In genomic region chr2:80326214-80326613, GRCh38 we compare ENCODE assay signal across 9 cellular contexts. TPM values are rescaled to one million over a fixed set of nuclear protein-coding genes. Genes with fewer than 3 reads are reported as not detected.
A peak's percentile ranks its signal among the peaks of the same experiment; 100 is the strongest.
DNase-seq lines count a peak whose midpoint lies in the region; ATAC-seq and TF ChIP-seq lines count a peak whose summit lies in the region.
"Had no signal": no experiment of that assay in that cellular context is flagged by ENCODE, and none has a peak within 500 bp of the region (broad histone marks: within the 10 kb centered on the region; RNA-seq: fewer than 3 reads in every experiment).

No MANE protein-coding gene starts in this region.

- no peaks in the 10 kb centered on the region; the same call in 1 of the 2 replicates for H3K36me3 ChIP-seq in Caco-2 (ENCODE audit: control insufficient read depth, insufficient read depth, low read length)
- H3K36me3 ChIP-seq in WERI-Rb-1: no peaks in the 10 kb centered on the region
- no peaks in the 10 kb centered on the region for H3K36me3 ChIP-seq in kidney epithelial cell (ENCODE audit: control insufficient read depth, insufficient read depth, low read length)
- H3K36me3 ChIP-seq in tibial artery: no peaks in the 10 kb centered on the region
- H3K36me3 ChIP-seq in adrenal gland (replicated peaks in 1 of 2): no peaks in the 10 kb centered on the region

- H3K9me3 ChIP-seq in Caco-2: no peaks in the 10 kb centered on the region
- H3K9me3 ChIP-seq in WERI-Rb-1 (ENCODE audit: severe bottlenecking): no peaks in the 10 kb centered on the region
- H3K9me3 ChIP-seq in tibial artery: no peaks in the 10 kb centered on the region
- H3K9me3 ChIP-seq in adrenal gland (replicated peaks in 1 of 3): no peaks in the 10 kb centered on the region

- peaks cover 1% of the 10 kb centered on the region for H3K27me3 Mint-ChIP-seq in Caco-2 (ENCODE audit: insufficient read depth, unreplicated experiment)

- intact Hi-C loops in Caco-2 (cut with micrococcal nuclease; ENCODE audit: unreplicated experiment) (loop anchor here (1.0 kb wide), 1 partner anchor 173 kb away; no protein-coding TSS in a partner anchor), tibial artery (cut with DNase I; ENCODE audit: low total_unique reads) (no loop called here), adrenal gland (cut with DNase I) (no loop called here)

- no peak overlapping the region for H3K27ac Mint-ChIP-seq in Caco-2 (ENCODE audit: unreplicated experiment)

- TF ChIP-seq CTCF in Caco-2 (IDR thresholded peaks at IDR 0.05; ENCODE audit: insufficient read depth in 1 of 2, low read depth in 1 of 2, low read length in 1 of 2, severe bottlenecking in 1 of 2, unreplicated experiment in 1 of 2) (peak; percentile 20 to 38), WERI-Rb-1 (IDR thresholded peaks at IDR 0.05; ENCODE audit: low read depth, low read length) (peak; percentile 46), kidney epithelial cell (IDR thresholded peaks at IDR 0.05; ENCODE audit: insufficient read depth, low read length, poor library complexity, severe bottlenecking) (peak; percentile 35), tibial artery (IDR thresholded peaks at IDR 0.05) (no peak), adrenal gland (IDR thresholded peaks at IDR 0.05) (peak in 2 of 6 experiments; percentile 32 to 38)

- TF ChIP-seq POLR2A in adrenal gland (IDR thresholded peaks at IDR 0.05): no peak

- no peaks in the 10 kb centered on the region for H3K27me3 ChIP-seq in Caco-2 (replicated peaks; ENCODE audit: control insufficient read depth, insufficient read depth, low read length)
- H3K27me3 ChIP-seq in WERI-Rb-1 (ENCODE audit: insufficient read depth, low read depth, severe bottlenecking): no peaks in the 10 kb centered on the region
- peaks cover 11% of the 10 kb centered on the region for H3K27me3 ChIP-seq in kidney epithelial cell (ENCODE audit: control insufficient read depth, insufficient read depth, low read length)
- H3K27me3 ChIP-seq in tibial artery: peaks cover 0 to 19% of the 10 kb centered on the region in 2 donors
- peaks cover under 1% of the 10 kb centered on the region for H3K27me3 ChIP-seq in adrenal gland

- ATAC-seq in GM21723 (IDR thresholded peaks at IDR 0.05; ENCODE audit: unreplicated experiment): no peak

- no peaks in the 10 kb centered on the region for H3K4me1 Mint-ChIP-seq in Caco-2 (ENCODE audit: low read depth, unreplicated experiment)

- DNase-seq in Caco-2: peak in 1 of 2 experiments; percentile 3
- peak; percentile 12 for DNase-seq in LoVo (ENCODE audit: low spot score)
- DNase-seq in WERI-Rb-1: peak; percentile 74
- DNase-seq in kidney epithelial cell (ENCODE audit: low read depth): peak; percentile 26
- DNase-seq in tibial artery: no peak
- DNase-seq in activated effector memory CD4-positive, alpha-beta T cell treated with anti-CD3 and anti-CD28 coated beads, Interleukin-2, amount 50 U/mL, for 16 hours: no peak
- DNase-seq in adrenal gland: no peak
- DNase-seq: activated CD4-positive, alpha-beta T cell treated with anti-CD3 and anti-CD28 coated beads, Interleukin-2, amount 50 U/mL, for 48 hours had no signal

- no peak overlapping the region for H3K4me3 ChIP-seq in Caco-2 (ENCODE audit: low read depth, low read length)
- H3K4me3 ChIP-seq in WERI-Rb-1 (ENCODE audit: low read depth, low read length): no peak overlapping the region
- no peak overlapping the region for H3K4me3 ChIP-seq in kidney epithelial cell (ENCODE audit: low read depth, low read length)
- H3K4me3 ChIP-seq in tibial artery: no peak overlapping the region
- H3K4me3 ChIP-seq in adrenal gland: no peak overlapping the region

- H3K9me3 Mint-ChIP-seq in Caco-2 (ENCODE audit: unreplicated experiment): no peaks in the 10 kb centered on the region

- POLR2A ChIA-PET in Caco-2 (lab: Charles Lee): no interaction called here

- H3K4me3 Mint-ChIP-seq in Caco-2 (ENCODE audit: unreplicated experiment): no peak overlapping the region

- H3K4me1 ChIP-seq in Caco-2 (no peaks in the 10 kb centered on the region), tibial artery (no peaks in the 10 kb centered on the region), adrenal gland (replicated peaks in 1 of 2) (no peaks in the 10 kb centered on the region)

- H3K36me3 Mint-ChIP-seq in Caco-2 (ENCODE audit: insufficient read depth, unreplicated experiment): no peaks in the 10 kb centered on the region

- no peak overlapping the region for H3K27ac ChIP-seq in WERI-Rb-1
- H3K27ac ChIP-seq in tibial artery: no peak overlapping the region
- no peak overlapping the region for H3K27ac ChIP-seq in adrenal gland

- no TSS peak for BruUV-seq in Caco-2 (replicated peaks; lab: Mats Ljungman, UMichigan)

- CTCF ChIA-PET in Caco-2 (lab: Charles Lee): interaction anchor here (0.6 to 1.2 kb wide), 3 partner anchors 173 to 959 kb away, joined by 3 to 11 read pairs (median 3); no protein-coding TSS in a partner anchor

RNA-seq across cellular contexts. Expression of gene LRRTM1, which starts 21.7 kb away (rescaled TPM):
- not detected in 2 replicates for total RNA-seq in Caco-2 (2022)
- total RNA-seq in kidney epithelial cell: 2.5 and 3.7 TPM in 2 replicates
- 1 to 10 TPM in 3 of 8 donors, under 1 TPM in 4, not detected in 1; 0.12 to 1.8 (median 0.27) TPM for total RNA-seq in adrenal gland
- under 1 TPM; 0.49 to 0.88 (median 0.74) TPM for polyA plus RNA-seq in adrenal gland

Comparison
In these comparisons a context has a peak if more than half of its experiments do, and no peak if none do; other contexts are left out.
1. DNase-seq: peak in LoVo (single experiment), WERI-Rb-1 (single experiment) and kidney epithelial cell (single experiment); none in tibial artery (0 of 2), activated effector memory CD4-positive, alpha-beta T cell treated with anti-CD3 and anti-CD28 coated beads, Interleukin-2, amount 50 U/mL, for 16 hours (single experiment) and adrenal gland (0 of 7).
2. CTCF ChIP-seq: peak in Caco-2 (2 of 2), WERI-Rb-1 (single experiment) and kidney epithelial cell (single experiment); none in tibial artery (0 of 2).